In the genomic region with DNA sequence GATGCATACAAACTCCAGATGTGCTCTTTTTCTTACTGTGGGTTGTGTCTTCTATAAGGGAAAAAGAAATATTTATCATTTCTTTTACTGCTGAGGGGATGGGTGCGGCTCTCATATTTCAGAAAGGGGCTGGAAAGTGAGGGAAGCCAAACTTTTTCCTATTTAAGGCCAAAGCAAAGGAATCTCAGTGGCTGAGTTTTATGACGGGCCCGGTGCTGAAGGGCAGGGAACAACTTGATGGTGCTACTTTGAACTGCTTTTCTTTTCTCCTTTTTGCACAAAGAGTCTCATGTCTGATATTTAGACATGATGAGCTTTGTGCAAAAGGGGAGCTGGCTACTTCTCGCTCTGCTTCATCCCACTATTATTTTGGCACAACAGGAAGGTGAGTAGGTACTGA, we compare ENCODE assay signal across 1 cellular context.
TF ChIP-seq lines count a peak whose summit lies in the region.

A gene (plus strand): TSS at position 190 of the 400 bp plus-strand sequence. CDS start 117 bp downstream, at position 307.

TF ChIP-seq in SK-N-SH, 30 proteins besides CTCF, POLR2A, EP300 and RAD21 (continued from another document):
- TF ChIP-seq CHD2 (IDR thresholded peaks at IDR 0.05; ENCODE audit: low read length, partially characterized antibody), result no peak
- TF ChIP-seq TCF12 (IDR thresholded peaks at IDR 0.05), result 0 out of 2 replicates have a peak, but pooled peaks have one; percentile 10
